Comparison of ENCODE assay signal across 18 cellular contexts in genomic region chr13:60757481-60757880, GRCh38.
DNase-seq lines count a peak whose midpoint lies in the region; ATAC-seq and TF ChIP-seq lines count a peak whose summit lies in the region.
"Had no signal": no experiment of that assay in that cellular context is flagged by ENCODE, and none has a peak within 500 bp of the region (broad histone marks: within the 10 kb centered on the region; RNA-seq: fewer than 3 reads in every experiment).

No MANE protein-coding gene starts in this region.

- H3K9me3 ChIP-seq in endodermal cell (ENCODE audit: control insufficient read depth, low read length) (peaks cover 10% of the 10 kb centered on the region), smooth muscle cell (replicated peaks; ENCODE audit: low read depth) (no peaks in the 10 kb centered on the region)
- H3K9me3 ChIP-seq: BLaER1 had no signal

- H3K4me3 Mint-ChIP-seq in GM23338 (no peak overlapping the region), endodermal cell (no peak overlapping the region), mesothelial cell of epicardium (no peak overlapping the region), HFFc6 (no peak overlapping the region)
- H3K4me3 Mint-ChIP-seq: CD14-positive monocyte; CD4-positive, alpha-beta memory T cell had no signal

- TF ChIP-seq CTCF in GM23338 (conservative IDR thresholded peaks at IDR 0.05; ENCODE audit: low read depth in 2 of 2) = no peak
- no peak for TF ChIP-seq CTCF in endodermal cell (conservative IDR thresholded peaks at IDR 0.05)
- no peak for TF ChIP-seq CTCF in mesothelial cell of epicardium (IDR thresholded peaks at IDR 0.05; ENCODE audit: unreplicated experiment)
- no peak for TF ChIP-seq CTCF in smooth muscle cell (IDR thresholded peaks at IDR 0.05; ENCODE audit: borderline replicate concordance, insufficient read depth, poor library complexity, severe bottlenecking)
- no peak for TF ChIP-seq CTCF in HFFc6 (IDR thresholded peaks at IDR 0.05)

- H3K79me2 ChIP-seq in GM23338 (replicated peaks; ENCODE audit: insufficient read depth) = no peaks in the 10 kb centered on the region
- no peaks in the 10 kb centered on the region for H3K79me2 ChIP-seq in smooth muscle cell (ENCODE audit: low read depth)

- H3K27ac ChIP-seq in GM23338 (ENCODE audit: low read depth) (no peak overlapping the region), endodermal cell (ENCODE audit: low read depth, low read length) (peak overlapping the region; percentile 43), smooth muscle cell (ENCODE audit: low read depth) (no peak overlapping the region)
- H3K27ac ChIP-seq: BLaER1, GM23248, HL-60 had no signal

- no peaks in the 10 kb centered on the region for H3K36me3 Mint-ChIP-seq in GM23338 (ENCODE audit: low read depth)
- no peaks in the 10 kb centered on the region for H3K36me3 Mint-ChIP-seq in endodermal cell (ENCODE audit: low read depth)
- H3K36me3 Mint-ChIP-seq in mesothelial cell of epicardium = no peaks in the 10 kb centered on the region
- H3K36me3 Mint-ChIP-seq in HFFc6 (ENCODE audit: low read depth) = no peaks in the 10 kb centered on the region; the same call in 1 of the 2 replicates
- H3K36me3 Mint-ChIP-seq: CD14-positive monocyte; CD4-positive, alpha-beta memory T cell had no signal

- H3K4me1 Mint-ChIP-seq in GM23338 (peaks cover 32% of the 10 kb centered on the region), endodermal cell (peaks cover 55% of the 10 kb centered on the region), mesothelial cell of epicardium (peaks cover 38% of the 10 kb centered on the region), HFFc6 (ENCODE audit: low read depth) (no peaks in the 10 kb centered on the region)
- H3K4me1 Mint-ChIP-seq: CD14-positive monocyte; CD4-positive, alpha-beta memory T cell had no signal

- 81 to 90% methylated on average over 6 to 7 of the region's 7 CpGs for WGBS in endodermal cell (ENCODE audit: insufficient coverage in 1 of 2, insufficient read length in 1 of 2), 2 experiments
- 42% methylated on average over 7 of the region's 7 CpGs for WGBS in smooth muscle cell (ENCODE audit: low lambda C conversion rate)

- H3K27ac Mint-ChIP-seq in GM23338 = 0 out of 2 replicates have a peak overlapping the region, but pooled peaks have one; percentile 27
- peak overlapping the region; percentile 26 for H3K27ac Mint-ChIP-seq in endodermal cell
- peak overlapping the region; percentile 58 for H3K27ac Mint-ChIP-seq in mesothelial cell of epicardium
- H3K27ac Mint-ChIP-seq in HFFc6 = no peak overlapping the region
- H3K27ac Mint-ChIP-seq: CD14-positive monocyte; CD4-positive, alpha-beta memory T cell had no signal

- DNase-seq in GM23338 (ENCODE audit: low spot score) = no peak
- no peak for DNase-seq in endodermal cell
- DNase-seq in mesothelial cell of epicardium (ENCODE audit: low spot score in 2 of 2, unreplicated experiment in 2 of 2) = no peak
- no peak for DNase-seq in smooth muscle cell (lab: John Stamatoyannopoulos, UW; ENCODE audit: unreplicated experiment)
- DNase-seq in HFFc6 = no peak
- no peak for DNase-seq in activated gamma-delta T cell (lab: John Stamatoyannopoulos, UW)
- DNase-seq: 8988T; CD4-positive, alpha-beta memory T cell; DMS53; DND-41; EL; GM23248 had no signal

- no peak overlapping the region for H3K4me2 ChIP-seq in GM23338
- peak overlapping the region; percentile 19 for H3K4me2 ChIP-seq in smooth muscle cell
- H3K4me2 ChIP-seq: BLaER1 had no signal

- no peaks in the 10 kb centered on the region for H3K27me3 ChIP-seq in GM23338 (ENCODE audit: insufficient read depth)
- no peaks in the 10 kb centered on the region for H3K27me3 ChIP-seq in endodermal cell (ENCODE audit: control insufficient read depth, insufficient read depth, low read length, poor library complexity, severe bottlenecking)
- H3K27me3 ChIP-seq in smooth muscle cell (ENCODE audit: low read depth) = no peaks in the 10 kb centered on the region
- H3K27me3 ChIP-seq: BLaER1 had no signal

- H3F3A ChIP-seq in GM23338 (replicated peaks; ENCODE audit: low read depth) (no peaks in the 10 kb centered on the region), smooth muscle cell (ENCODE audit: low read depth) (no peaks in the 10 kb centered on the region)

- H2AFZ ChIP-seq in GM23338 = no peak overlapping the region
- H2AFZ ChIP-seq in smooth muscle cell (ENCODE audit: low read depth) = no peak overlapping the region
- H2AFZ ChIP-seq: GM23248 had no signal

- H3K9me2 ChIP-seq in GM23338 (ENCODE audit: insufficient read depth) = peaks cover 4% of the 10 kb centered on the region; the same call in 1 of the 2 replicates

- no peaks in the 10 kb centered on the region for H3K27me3 Mint-ChIP-seq in GM23338 (ENCODE audit: insufficient read depth, low read depth, poor library complexity)
- no peaks in the 10 kb centered on the region for H3K27me3 Mint-ChIP-seq in endodermal cell (ENCODE audit: insufficient read depth)
- H3K27me3 Mint-ChIP-seq in mesothelial cell of epicardium (ENCODE audit: low read depth) = no peaks in the 10 kb centered on the region
- H3K27me3 Mint-ChIP-seq in HFFc6 (ENCODE audit: insufficient read depth) = no peaks in the 10 kb centered on the region
- H3K27me3 Mint-ChIP-seq: CD4-positive, alpha-beta memory T cell had no signal

- H3K4me1 ChIP-seq in GM23338 (ENCODE audit: insufficient read depth) (peaks cover 53% of the 10 kb centered on the region), endodermal cell (ENCODE audit: control insufficient read depth, insufficient read depth, low read length) (peaks cover 26% of the 10 kb centered on the region), smooth muscle cell (ENCODE audit: low read depth) (peaks cover 41% of the 10 kb centered on the region)
- H3K4me1 ChIP-seq: BLaER1 had no signal

- H3K9ac ChIP-seq in endodermal cell (ENCODE audit: extremely low read depth, low read length, poor library complexity, severe bottlenecking) (no peak overlapping the region), smooth muscle cell (ENCODE audit: low read depth) (no peak overlapping the region)
- H3K9ac ChIP-seq: BLaER1, GM23248 had no signal

- H3K4me3 ChIP-seq in GM23338 = no peak overlapping the region
- H3K4me3 ChIP-seq in endodermal cell (ENCODE audit: low read length) = no peak overlapping the region
- no peak overlapping the region for H3K4me3 ChIP-seq in smooth muscle cell
- H3K4me3 ChIP-seq: BLaER1, GM12878, GM23248 had no signal

- H4K20me1 ChIP-seq in GM23338 (replicated peaks; ENCODE audit: insufficient read depth) = no peaks in the 10 kb centered on the region
- no peaks in the 10 kb centered on the region for H4K20me1 ChIP-seq in smooth muscle cell (ENCODE audit: low read depth)
- H4K20me1 ChIP-seq: BLaER1 had no signal

- ATAC-seq in GM23338 (no peak), HG03095 (IDR thresholded peaks at IDR 0.05; ENCODE audit: unreplicated experiment) (no peak)
- ATAC-seq: GM12878, HCT116 had no signal

- H3K36me3 ChIP-seq in GM23338 (ENCODE audit: insufficient read depth) (no peaks in the 10 kb centered on the region), endodermal cell (ENCODE audit: control insufficient read depth, insufficient read depth, low read length) (no peaks in the 10 kb centered on the region), smooth muscle cell (ENCODE audit: low read depth) (no peaks in the 10 kb centered on the region)
- H3K36me3 ChIP-seq: BLaER1 had no signal

- H3K9me3 Mint-ChIP-seq in GM23338 (no peaks in the 10 kb centered on the region), endodermal cell (peaks cover 8% of the 10 kb centered on the region), mesothelial cell of epicardium (peaks cover 17% of the 10 kb centered on the region), HFFc6 (peaks cover 43% of the 10 kb centered on the region)

TF ChIP-seq in GM23338, 12 proteins besides CTCF, POLR2A, EP300 and RAD21 (continues in another document):
- TF ChIP-seq NANOG (IDR thresholded peaks at IDR 0.05; ENCODE audit: borderline replicate concordance) (no peak), REST (IDR thresholded peaks at IDR 0.05; ENCODE audit: unreplicated experiment) (no peak), STAT1 (IDR thresholded peaks at IDR 0.05; ENCODE audit: unreplicated experiment) (no peak), CREB1 (CRISPR knock-in tag; IDR thresholded peaks at IDR 0.05; ENCODE audit: low read depth) (no peak), EZH2 (IDR thresholded peaks at IDR 0.05; ENCODE audit: low read depth, unreplicated experiment) (no peak), EZH2phosphoT487 (IDR thresholded peaks at IDR 0.05; ENCODE audit: unreplicated experiment) (no peak), ZNF331 (CRISPR knock-in tag; IDR thresholded peaks at IDR 0.05; ENCODE audit: low read depth) (no peak), ZNF114 (CRISPR knock-in tag; IDR thresholded peaks at IDR 0.05) (no peak)
